ENCODE assay signal across 9 cellular contexts in the genomic region with DNA sequence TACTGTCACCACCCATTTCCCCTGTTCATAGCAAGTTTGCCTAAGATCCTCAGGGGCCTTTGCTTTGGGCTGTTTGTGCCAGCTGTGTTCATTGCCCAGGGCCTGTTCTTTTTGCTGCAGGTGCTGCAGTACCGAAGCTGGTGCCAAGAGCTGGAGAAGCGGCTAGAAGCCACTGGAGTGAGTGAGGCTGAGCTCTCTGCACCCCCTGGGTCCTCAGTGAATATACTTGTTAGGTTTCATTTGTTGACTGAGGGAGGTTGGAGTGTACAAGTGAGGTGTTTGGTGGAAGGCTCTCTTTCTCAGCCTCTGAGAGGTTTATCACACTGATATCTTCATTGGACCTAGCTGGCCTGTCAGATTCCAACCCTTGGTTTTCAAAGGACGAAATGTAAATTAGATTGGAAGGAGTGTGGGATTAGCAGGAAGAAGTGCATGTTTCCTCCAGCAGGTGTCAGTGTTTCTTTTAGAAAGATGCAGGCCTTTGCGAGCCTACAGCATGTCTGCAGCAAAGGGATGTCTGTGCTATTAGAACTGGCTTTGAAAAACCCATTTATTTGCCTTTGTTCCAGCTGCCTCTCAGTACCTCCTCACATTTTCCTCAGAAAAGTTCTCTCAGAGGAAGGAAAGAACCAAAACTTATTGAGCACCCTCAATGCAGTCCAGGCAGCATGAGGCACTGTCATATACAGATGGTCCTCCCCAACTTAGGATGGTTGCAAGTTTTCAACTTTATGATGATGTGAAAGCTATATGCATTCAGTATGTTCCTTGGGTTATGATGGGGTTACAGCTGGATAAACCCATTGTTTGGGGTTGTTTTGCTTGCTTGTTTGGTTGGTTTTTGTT. TPM values are rescaled to one million over a fixed set of nuclear protein-coding genes. Genes with fewer than 3 reads are reported as not detected.
DNase-seq lines count a peak whose midpoint lies in the region; ATAC-seq and TF ChIP-seq lines count a peak whose summit lies in the region.
"Had no signal": no experiment of that assay in that cellular context is flagged by ENCODE, and none has a peak within 500 bp of the region (broad histone marks: within the 10 kb centered on the region; RNA-seq: fewer than 3 reads in every experiment).

No MANE protein-coding gene starts in this region.

- POLR2A ChIA-PET in naive thymus-derived CD8-positive, alpha-beta T cell (lab: Charles Lee) = interaction anchor here (0.7 to 3.0 kb wide), 6 partner anchors 8 to 490 kb away, joined by 3 to 14 read pairs (median 4); partner anchors contain the start of genes CEP250, RBM39 and SCAND1

- H3K27ac ChIP-seq in esophagus muscularis mucosa (replicated peaks in 1 of 4) (no peak overlapping the region), thyroid gland (no peak overlapping the region)

- ATAC-seq in activated CD8-positive, alpha-beta memory T cell treated with anti-CD3 and anti-CD28 coated beads, Interleukin-2, amount 10 ng/mL, durations not matched to agents 7 days and 5 days = peak; percentile 92
- ATAC-seq in naive thymus-derived CD8-positive, alpha-beta T cell = peak; percentile 89 to 98
- no peak for ATAC-seq in GM18517 (IDR thresholded peaks at IDR 0.05; ENCODE audit: unreplicated experiment)

- H3K9me3 ChIP-seq in esophagus muscularis mucosa (no peaks in the 10 kb centered on the region), thyroid gland (no peaks in the 10 kb centered on the region)

- peak overlapping the region; percentile 61 for H3K27ac Mint-ChIP-seq in activated CD8-positive, alpha-beta memory T cell treated with anti-CD3 and anti-CD28 coated beads, Interleukin-2, amount 10 ng/mL, durations not matched to agents 7 days and 5 days
- H3K27ac Mint-ChIP-seq in naive thymus-derived CD8-positive, alpha-beta T cell = peak overlapping the region in 5 of 10 donors; percentile 8 to 83 (median 46)

- H3K27me3 Mint-ChIP-seq in activated CD8-positive, alpha-beta memory T cell treated with anti-CD3 and anti-CD28 coated beads, Interleukin-2, amount 10 ng/mL, durations not matched to agents 7 days and 5 days = no peaks in the 10 kb centered on the region
- no peaks in the 10 kb centered on the region for H3K27me3 Mint-ChIP-seq in naive thymus-derived CD8-positive, alpha-beta T cell

- H3K4me3 Mint-ChIP-seq in activated CD8-positive, alpha-beta memory T cell treated with anti-CD3 and anti-CD28 coated beads, Interleukin-2, amount 10 ng/mL, durations not matched to agents 7 days and 5 days = no peak overlapping the region
- H3K4me3 Mint-ChIP-seq in naive thymus-derived CD8-positive, alpha-beta T cell = no peak overlapping the region

- H3K27me3 ChIP-seq in esophagus muscularis mucosa (no peaks in the 10 kb centered on the region), thyroid gland (no peaks in the 10 kb centered on the region)

- 46% methylated on average over 4 of the region's 4 CpGs for WGBS in esophagus muscularis mucosa
- WGBS in thyroid gland, 2 donors = 44 to 45% methylated on average over 4 of the region's 4 CpGs

- DNase-seq in Caki2 (ENCODE audit: low read depth) (peak; percentile 61), HT-29 (ENCODE audit: low spot score) (peak; percentile 95), NOMO-1 treated with DMSO at 0.1 percent for 48 hours (lab: John Stamatoyannopoulos, UW; ENCODE audit: unreplicated experiment) (peak; percentile 50), esophagus muscularis mucosa (ENCODE audit: extremely low spot score) (no peak), thyroid gland (peak; percentile 38 to 50)
- DNase-seq in activated CD8-positive, alpha-beta memory T cell treated with anti-CD3 and anti-CD28 coated beads, Interleukin-2, amount 10 ng/mL, durations not matched to agents 7 days and 5 days = peak; percentile 73
- peak; percentile 15 to 80 (median 57) for DNase-seq in naive thymus-derived CD8-positive, alpha-beta T cell

- H3K4me3 ChIP-seq in esophagus muscularis mucosa (no peak overlapping the region), thyroid gland (replicated peaks in 1 of 3) (no peak overlapping the region)

- H3K9me3 Mint-ChIP-seq in activated CD8-positive, alpha-beta memory T cell treated with anti-CD3 and anti-CD28 coated beads, Interleukin-2, amount 10 ng/mL, durations not matched to agents 7 days and 5 days (ENCODE audit: low read depth) = no peaks in the 10 kb centered on the region
- H3K9me3 Mint-ChIP-seq in naive thymus-derived CD8-positive, alpha-beta T cell = no peaks in the 10 kb centered on the region

- no peak for TF ChIP-seq EP300 in esophagus muscularis mucosa (IDR thresholded peaks at IDR 0.05)

- in situ Hi-C loops in Caki2 (cut with HindIII; ENCODE audit: low pct_unique_long_range_greater_than_20kb, low sequenced_read_pairs) = no loop called here

- H3K36me3 ChIP-seq in esophagus muscularis mucosa (peaks cover 7 to 83% (median 64%) of the 10 kb centered on the region in 4 donors), thyroid gland (peaks cover 0 to 2% of the 10 kb centered on the region in 2 donors)

- H3K36me3 Mint-ChIP-seq in activated CD8-positive, alpha-beta memory T cell treated with anti-CD3 and anti-CD28 coated beads, Interleukin-2, amount 10 ng/mL, durations not matched to agents 7 days and 5 days = peaks cover 6% of the 10 kb centered on the region
- H3K36me3 Mint-ChIP-seq in naive thymus-derived CD8-positive, alpha-beta T cell = peaks cover 0 to 24% (median 0%) of the 10 kb centered on the region in 3 donors

- H3K4me1 Mint-ChIP-seq in activated CD8-positive, alpha-beta memory T cell treated with anti-CD3 and anti-CD28 coated beads, Interleukin-2, amount 10 ng/mL, durations not matched to agents 7 days and 5 days = peaks cover 10% of the 10 kb centered on the region
- peaks cover 4 to 11% (median 9%) of the 10 kb centered on the region in 4 donors for H3K4me1 Mint-ChIP-seq in naive thymus-derived CD8-positive, alpha-beta T cell

- intact Hi-C loops in esophagus muscularis mucosa (cut with DNase I) (no loop called here), thyroid gland (cut with DNase I) (loop anchor here (10.0 kb wide), 1 partner anchor 241 kb away; no protein-coding TSS in a partner anchor)

- TF ChIP-seq POLR2A in esophagus muscularis mucosa (IDR thresholded peaks at IDR 0.05; ENCODE audit: low read depth) (no peak), thyroid gland (IDR thresholded peaks at IDR 0.05) (no peak)

- TF ChIP-seq CTCF in esophagus muscularis mucosa (IDR thresholded peaks at IDR 0.05) = peak; percentile 78 to 82 (median 81)
- peak in 5 of 6 experiments; percentile 51 to 78 (median 65) for TF ChIP-seq CTCF in thyroid gland (IDR thresholded peaks at IDR 0.05)

- peaks cover 0 to 24% (median 17%) of the 10 kb centered on the region in 4 donors for H3K4me1 ChIP-seq in esophagus muscularis mucosa
- H3K4me1 ChIP-seq in thyroid gland = no peaks in the 10 kb centered on the region

- CTCF ChIA-PET in activated CD8-positive, alpha-beta memory T cell treated with anti-CD3 and anti-CD28 coated beads, Interleukin-2, amount 10 ng/mL, durations not matched to agents 7 days and 5 days (lab: Charles Lee) = interaction anchor here (0.6 to 3.4 kb wide), 20 partner anchors 9 to 675 kb away, joined by 3 to 21 read pairs (median 4); partner anchors contain the start of genes CEP250 and SPAG4

RNA-seq across cellular contexts. Expression of gene CEP250, which starts 8.3 kb away (rescaled TPM):
- total RNA-seq in Caki2 (2014; rRNA removed; shearing (Covaris generic); ENCODE audit: low replicate concordance) = 14.8 and 23.2 TPM in 2 replicates
- 19.2 and 30.2 TPM in 2 replicates for total RNA-seq in HT-29 (2014; rRNA removed; shearing (Covaris generic))
- total RNA-seq in activated CD8-positive, alpha-beta memory T cell treated with anti-CD3 and anti-CD28 coated beads, Interleukin-2, amount 10 ng/mL, durations not matched to agents 7 days and 5 days = 10 to 100 TPM; 68.6 to 86.9 TPM
- total RNA-seq in esophagus muscularis mucosa (10 to 100 TPM; 17.7 to 35.8 (median 23.7) TPM), thyroid gland (100 to 1,000 TPM in 1 of 4 donors, 10 to 100 TPM in 3; 17.5 to 198 (median 34.8) TPM)
- 10 to 100 TPM; 54.9 to 65.4 TPM for total RNA-seq in naive thymus-derived CD8-positive, alpha-beta T cell
- polyA plus RNA-seq in naive thymus-derived CD8-positive, alpha-beta T cell = 10 to 100 TPM in 1 of 3 donors, 1 to 10 TPM in 2; 4.5 to 17.5 (median 6.0) TPM

RNA-seq across cellular contexts. Expression of gene GDF5, which starts 25.6 kb away (rescaled TPM):
- 1.1 TPM in 1 of 2 replicates, not detected in the other for total RNA-seq in Caki2 (2014; rRNA removed; shearing (Covaris generic); ENCODE audit: low replicate concordance)
- not detected in 2 replicates for total RNA-seq in HT-29 (2014; rRNA removed; shearing (Covaris generic))
- total RNA-seq in activated CD8-positive, alpha-beta memory T cell treated with anti-CD3 and anti-CD28 coated beads, Interleukin-2, amount 10 ng/mL, durations not matched to agents 7 days and 5 days = under 1 TPM in 1 of 2 experiments, not detected in 1; 0.12 TPM
- under 1 TPM; 0.39 to 0.83 (median 0.44) TPM for total RNA-seq in esophagus muscularis mucosa
- total RNA-seq in naive thymus-derived CD8-positive, alpha-beta T cell = not detected
- not detected for polyA plus RNA-seq in naive thymus-derived CD8-positive, alpha-beta T cell
- 1 to 10 TPM in 1 of 4 donors, under 1 TPM in 1, not detected in 2; 0.13 to 2.1 TPM for total RNA-seq in thyroid gland
- total RNA-seq: T-helper 2 cell treated with Interferon-gamma antibody and Interleukin-4, amounts not matched to agents 100 ng/mL and 5 ng/mL, for 36 hours had no signal

RNA-seq across cellular contexts. Expression of gene UQCC1, which starts 51.9 kb away (rescaled TPM):
- 54.9 and 59.4 TPM in 2 replicates for total RNA-seq in Caki2 (2014; rRNA removed; shearing (Covaris generic); ENCODE audit: low replicate concordance)
- total RNA-seq in HT-29 (2014; rRNA removed; shearing (Covaris generic)) = 39.1 and 57.3 TPM in 2 replicates
- 10 to 100 TPM; 64.5 to 73.1 TPM for total RNA-seq in activated CD8-positive, alpha-beta memory T cell treated with anti-CD3 and anti-CD28 coated beads, Interleukin-2, amount 10 ng/mL, durations not matched to agents 7 days and 5 days
- 10 to 100 TPM; 19.9 to 31.2 (median 30.7) TPM for total RNA-seq in esophagus muscularis mucosa
- total RNA-seq in naive thymus-derived CD8-positive, alpha-beta T cell = 10 to 100 TPM; 54.3 to 57.0 TPM
- polyA plus RNA-seq in naive thymus-derived CD8-positive, alpha-beta T cell = 10 to 100 TPM in 2 of 3 donors, 1 to 10 TPM in 1; 9.6 to 17.5 (median 13.1) TPM
- total RNA-seq in thyroid gland = 10 to 100 TPM; 33.3 to 58.1 (median 46.4) TPM
